22 cellular contexts compared by ENCODE assay signal in the genomic region with DNA sequence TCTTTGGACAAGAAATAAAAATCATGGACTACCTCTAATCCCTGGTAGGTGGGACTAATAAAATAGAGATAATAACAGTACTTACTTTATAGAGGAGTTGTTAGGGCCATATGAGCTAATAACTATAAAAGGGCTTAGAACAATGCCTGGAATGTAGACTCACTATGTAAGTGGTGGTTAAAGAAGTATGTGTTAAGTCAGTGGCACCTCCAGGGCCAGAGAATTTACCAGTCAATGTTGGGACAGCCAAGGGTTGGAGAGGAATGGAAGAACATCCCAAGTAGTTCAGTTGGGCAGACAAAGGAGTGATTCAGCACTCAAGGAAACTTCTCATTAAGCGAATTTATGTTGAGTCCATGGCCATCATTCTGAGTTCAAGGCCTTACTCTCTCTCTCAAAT.
A peak's percentile ranks its signal among the peaks of the same experiment; 100 is the strongest.
DNase-seq lines count a peak whose midpoint lies in the region; ATAC-seq and TF ChIP-seq lines count a peak whose summit lies in the region.
"Had no signal": no experiment of that assay in that cellular context is flagged by ENCODE, and none has a peak within 500 bp of the region (broad histone marks: within the 10 kb centered on the region; RNA-seq: fewer than 3 reads in every experiment).

No MANE protein-coding gene starts in this region.

- ATAC-seq in lower lobe of right lung (peak; percentile 40 to 56), HG03571 (IDR thresholded peaks at IDR 0.05; ENCODE audit: unreplicated experiment) (no peak)
- ATAC-seq: Panc1 had no signal

- H3K36me3 ChIP-seq in lower lobe of right lung (no peaks in the 10 kb centered on the region), transverse colon (no peaks in the 10 kb centered on the region)

- TF ChIP-seq CTCF in AG10803 (conservative IDR thresholded peaks at IDR 0.05; ENCODE audit: low read length) (no peak), lower lobe of right lung (IDR thresholded peaks at IDR 0.05) (no peak), neural crest cell (conservative IDR thresholded peaks at IDR 0.05) (no peak), transverse colon (IDR thresholded peaks at IDR 0.05) (no peak)

- no peak for TF ChIP-seq EP300 in transverse colon (IDR thresholded peaks at IDR 0.05; ENCODE audit: low read depth)

- WGBS in transverse colon (ENCODE audit: low coverage in 1 of 2), 2 donors: 13 to 50% methylated on average over 1 of the region's 1 CpG

- no peak overlapping the region for H3K4me3 Mint-ChIP-seq in neural crest cell
- H3K4me3 Mint-ChIP-seq: CD4-positive, alpha-beta T cell had no signal

- H3K36me3 Mint-ChIP-seq in neural crest cell (ENCODE audit: low read depth): no peaks in the 10 kb centered on the region

- H3K27ac Mint-ChIP-seq in neural crest cell (ENCODE audit: unreplicated experiment): peak overlapping the region; percentile 63
- H3K27ac Mint-ChIP-seq: CD4-positive, alpha-beta T cell had no signal

- H3K27ac ChIP-seq in lower lobe of right lung (no peak overlapping the region), transverse colon (no peak overlapping the region)
- H3K27ac ChIP-seq: SK-N-MC had no signal

- H3K4me1 Mint-ChIP-seq in neural crest cell: peaks cover 14% of the 10 kb centered on the region

- in situ Hi-C loops in KBM-7 (cut with MboI; ENCODE audit: low pct_unique_long_range_greater_than_20kb, low sequenced_read_pairs): no loop called here
- in situ Hi-C loops in transverse colon (cut with MboI; ENCODE audit: low pct_ligation_motif_present in 1 of 4, low pct_unique_long_range_greater_than_20kb in 1 of 4, low sequenced_read_pairs in 3 of 4): no loop called here

- intact Hi-C loops in lower lobe of right lung (cut with DNase I): no loop called here
- intact Hi-C loops in transverse colon (cut with DNase I; ENCODE audit: low total_unique reads): no loop called here

- H3K27me3 Mint-ChIP-seq in neural crest cell (ENCODE audit: low read depth): no peaks in the 10 kb centered on the region
- H3K27me3 Mint-ChIP-seq: CD4-positive, alpha-beta T cell had no signal

- H3K27me3 ChIP-seq in lower lobe of right lung (ENCODE audit: low read depth) (no peaks in the 10 kb centered on the region), transverse colon (no peaks in the 10 kb centered on the region)
- H3K27me3 ChIP-seq: BLaER1 treated with 17β-estradiol and CSF1 and Interleukin-3, amounts not matched to agents 10 nM and 100 nM had no signal

- peaks cover 2% of the 10 kb centered on the region for H3K9me3 Mint-ChIP-seq in neural crest cell
- H3K9me3 Mint-ChIP-seq: CD4-positive, alpha-beta T cell had no signal

- H3K9me3 ChIP-seq in lower lobe of right lung (no peaks in the 10 kb centered on the region), transverse colon (no peaks in the 10 kb centered on the region)

- DNase-seq in AG10803 (ENCODE audit: low read depth) (peak; percentile 42), RPMI7951 (ENCODE audit: low read depth) (peak; percentile 43), lower lobe of right lung (no peak), neural crest cell (ENCODE audit: low read depth, low spot score) (no peak), pons (ENCODE audit: low spot score) (no peak), KBM-7 (no peak), transverse colon (no peak)
- DNase-seq: 8988T; CD4-positive, alpha-beta T cell; DMS53; HCEC 1CT; KG1; MM.1S; NCI-H1694 treated with DMSO at 0.1 percent for 48 hours; NCI-H2171; NCI-H226; NCI-H510A; SIG-M5 had no signal

- H3K4me3 ChIP-seq in AG10803 (ENCODE audit: low read length) (no peak overlapping the region), lower lobe of right lung (no peak overlapping the region), transverse colon (no peak overlapping the region)
- H3K4me3 ChIP-seq: SK-N-MC had no signal

- TF ChIP-seq POLR2A in transverse colon (IDR thresholded peaks at IDR 0.05): no peak

- H3K4me1 ChIP-seq in lower lobe of right lung (no peaks in the 10 kb centered on the region), transverse colon (no peaks in the 10 kb centered on the region)

Comparison
In these comparisons a context has a peak if more than half of its experiments do, and no peak if none do; other contexts are left out.
1. DNase-seq: peak in AG10803 (single experiment) and RPMI7951 (single experiment); none in lower lobe of right lung (single experiment), neural crest cell (single experiment), pons (single experiment), KBM-7 (single experiment) and transverse colon (single experiment).